ENCODE assay signal across 8 cellular contexts in the genomic region with DNA sequence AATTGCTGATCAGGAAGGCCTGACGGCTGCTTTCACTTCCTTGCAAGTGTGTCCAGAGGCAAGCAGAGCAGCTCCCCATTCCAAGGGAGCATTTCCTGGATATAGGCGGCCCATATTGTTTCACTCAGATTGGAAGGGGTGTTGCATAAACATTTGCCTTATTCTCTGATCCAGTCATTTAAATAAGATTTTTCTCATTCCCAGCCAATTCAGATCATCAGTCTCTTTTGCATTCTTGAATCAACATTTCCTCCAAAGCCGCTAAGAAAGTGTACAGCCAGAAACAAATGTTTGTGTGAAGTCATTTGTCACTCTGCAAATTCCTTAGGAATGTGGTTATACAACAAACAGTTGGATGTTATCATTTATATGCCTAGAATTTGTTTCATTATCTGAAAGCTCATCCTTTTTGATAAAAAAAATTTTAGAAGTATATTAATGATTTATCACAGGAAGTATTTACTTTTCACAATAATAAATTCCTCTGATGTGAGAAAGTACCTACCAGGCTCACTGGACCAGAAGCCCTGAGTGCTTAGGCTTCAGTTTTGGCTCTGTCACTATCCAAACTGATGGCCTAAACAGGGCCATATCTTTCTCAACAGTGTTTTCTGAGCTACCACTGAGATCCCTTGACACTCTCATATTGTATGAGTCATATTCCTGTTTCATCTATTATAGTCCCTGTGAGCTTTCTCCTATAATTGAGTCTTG.
DNase-seq lines count a peak whose midpoint lies in the region; ATAC-seq, FAIRE-seq and TF ChIP-seq lines count a peak whose summit lies in the region.

No MANE protein-coding gene starts in this region.

- no peak for TF ChIP-seq EP300 in sigmoid colon (IDR thresholded peaks at IDR 0.05)

- intact Hi-C loops in sigmoid colon (cut with DNase I): no loop called here

- DNase-seq in ELR (ENCODE audit: low read depth) (peak; percentile 51), RCC 7860 (ENCODE audit: low spot score) (peak; percentile 41), fibroblast of mammary gland (ENCODE audit: low read depth) (peak; percentile 93), sigmoid colon (peak; percentile 69), G401 (ENCODE audit: low spot score) (no peak), frontal cortex (ENCODE audit: low spot score in 2 of 2) (no peak), SK-N-DZ (ENCODE audit: low spot score) (no peak)

- FAIRE-seq in RCC 7860 (lab: Jason Lieb, UNC) (peak; percentile 7), frontal cortex (lab: Jason Lieb, UNC) (no peak)

- no peaks in the 10 kb centered on the region for H3K27me3 ChIP-seq in sigmoid colon

- in situ Hi-C loops in G401 (cut with HindIII; ENCODE audit: low sequenced_read_pairs): no loop called here

- no peak overlapping the region for H3K4me3 ChIP-seq in fibroblast of mammary gland (ENCODE audit: control insufficient read depth, low read depth, low read length)
- H3K4me3 ChIP-seq in sigmoid colon: no peak overlapping the region

- H3K36me3 ChIP-seq in sigmoid colon: no peaks in the 10 kb centered on the region

- WGBS in sigmoid colon, 2 donors: 63 to 71% methylated on average over 3 of the region's 3 CpGs

- peak overlapping the region; percentile 43 to 70 (median 62) for H3K27ac ChIP-seq in sigmoid colon

- no peak for TF ChIP-seq POLR2A in sigmoid colon (IDR thresholded peaks at IDR 0.05)

- peaks cover 0 to 18% (median under 1%) of the 10 kb centered on the region in 4 donors for H3K4me1 ChIP-seq in sigmoid colon

- no peaks in the 10 kb centered on the region for H3K9me3 ChIP-seq in sigmoid colon

- TF ChIP-seq CTCF in fibroblast of mammary gland (conservative IDR thresholded peaks at IDR 0.05; ENCODE audit: control insufficient read depth, insufficient read depth, low read depth, low read length) (no peak), sigmoid colon (IDR thresholded peaks at IDR 0.05) (no peak)

- ATAC-seq in HG02840 (IDR thresholded peaks at IDR 0.05; ENCODE audit: low FRiP score, unreplicated experiment): no peak

Comparison
In these comparisons a context has a peak if more than half of its experiments do, and no peak if none do; other contexts are left out.
1. DNase-seq: peak in ELR (single experiment), RCC 7860 (single experiment), fibroblast of mammary gland (single experiment) and sigmoid colon (single experiment); none in G401 (single experiment), frontal cortex (0 of 2) and SK-N-DZ (single experiment).